ENCODE assay signal across 8 cellular contexts in genomic region chr17:67996301-67997171, GRCh38. TPM values are rescaled to one million over a fixed set of nuclear protein-coding genes. Genes with fewer than 3 reads are reported as not detected.
DNase-seq lines count a peak whose midpoint lies in the region; ATAC-seq and TF ChIP-seq lines count a peak whose summit lies in the region.
"Not testable (repeated sequence)": the region's sequence is repeated elsewhere in the genome, so short reads cannot be mapped to it uniquely, and the experiment has no call there.

Gene C17orf58 (minus strand): TSS chr17:67996469. CDS start chr17:67996198, 271 bp downstream.

- H3K4me1 ChIP-seq in DND-41 (ENCODE audit: insufficient read depth, low read length) (peaks cover 33% of the 10 kb centered on the region), Karpas-422 (ENCODE audit: low read length) (peaks cover 35% of the 10 kb centered on the region), upper lobe of left lung (peaks cover 15 to 31% (median 18%) of the 10 kb centered on the region in 4 donors)

- intact Hi-C loops in activated B cell treated with CpG ODN at 0.5 μM for 24 hours (cut with micrococcal nuclease): loop anchor here (10.0 kb wide), 1 partner anchor 108 kb away; no protein-coding TSS in a partner anchor

- H3K79me2 ChIP-seq in DND-41 (ENCODE audit: insufficient read depth, low read length); Karpas-422 (ENCODE audit: low read length): not testable (repeated sequence)

- not testable (repeated sequence) for H3K9me2 ChIP-seq in Karpas-422 (replicated peaks; ENCODE audit: insufficient read depth, low read length)

- not testable (repeated sequence) for TF ChIP-seq EP300 in upper lobe of left lung (IDR thresholded peaks at IDR 0.05)

- H3K4me3 Mint-ChIP-seq in activated B cell treated with CpG ODN at 0.5 μM for 24 hours: peak within 1 kb of the TSS; percentile 88

- CTCF ChIA-PET in activated B cell treated with CpG ODN at 0.5 μM for 24 hours (lab: Charles Lee): interaction anchor here (0.6 kb wide), 1 partner anchor 35 kb away, joined by 3 read pairs; no protein-coding TSS in a partner anchor

- TF ChIP-seq POLR2A in upper lobe of left lung (IDR thresholded peaks at IDR 0.05): not testable (repeated sequence)

- H3K36me3 ChIP-seq in DND-41 (ENCODE audit: insufficient read depth, low read length); Karpas-422 (ENCODE audit: insufficient read depth, low read length); brain microvascular endothelial cell (replicated peaks); upper lobe of left lung: not testable (repeated sequence)

- not testable (repeated sequence) for ATAC-seq in DND-41 (ENCODE audit: insufficient read depth, low read depth); activated B cell treated with CpG ODN at 0.5 μM for 24 hours (ENCODE audit: low read depth)
- peak in 1 of 2 donors; percentile 44 for ATAC-seq in upper lobe of left lung (ENCODE audit: low FRiP score in 2 of 2)

- H3K27me3 Mint-ChIP-seq in activated B cell treated with CpG ODN at 0.5 μM for 24 hours: peaks cover 18% of the 10 kb centered on the region

- TF ChIP-seq CTCF in DND-41 (IDR thresholded peaks at IDR 0.05; ENCODE audit: borderline replicate concordance, extremely low read depth, low read length, poor library complexity, severe bottlenecking); activated B cell treated with CpG ODN at 0.5 μM for 24 hours (IDR thresholded peaks at IDR 0.05); brain microvascular endothelial cell (IDR thresholded peaks at IDR 0.05; ENCODE audit: low read depth, low read length, missing control alignments); fibroblast of the aortic adventitia (IDR thresholded peaks at IDR 0.05; ENCODE audit: insufficient read depth, low read length); retinal pigment epithelial cell (conservative IDR thresholded peaks at IDR 0.05; ENCODE audit: low read depth, low read length); upper lobe of left lung (IDR thresholded peaks at IDR 0.05): not testable (repeated sequence)

- H3K4me1 Mint-ChIP-seq in activated B cell treated with CpG ODN at 0.5 μM for 24 hours: peaks cover 34% of the 10 kb centered on the region

- not testable (repeated sequence) for H3K27ac ChIP-seq in DND-41 (ENCODE audit: low read length); Karpas-422 (ENCODE audit: low read length)
- H3K27ac ChIP-seq in brain microvascular endothelial cell (peak within 1 kb of the TSS; percentile 66), upper lobe of left lung (peak within 1 kb of the TSS in 2 of 4 donors; percentile 30 to 45)

- WGBS in upper lobe of left lung, 2 donors: 23 to 35% methylated on average over 22 to 24 of the region's 25 CpGs

- H3K9ac ChIP-seq in DND-41 (ENCODE audit: low read depth, low read length): peak within 1 kb of the TSS; percentile 38; the same call in 1 of the 2 replicates
- H3K9ac ChIP-seq in Karpas-422 (ENCODE audit: low read length): peak within 1 kb of the TSS; percentile 92

- H3K4me2 ChIP-seq in DND-41 (ENCODE audit: insufficient read depth, low read length) (peak within 1 kb of the TSS; percentile 81), Karpas-422 (ENCODE audit: low read depth, low read length, poor library complexity, severe bottlenecking) (peak within 1 kb of the TSS; percentile 82)

- peaks cover 34% of the 10 kb centered on the region for H3K27me3 ChIP-seq in DND-41 (ENCODE audit: insufficient read depth, low read length, poor library complexity)
- not testable (repeated sequence) for H3K27me3 ChIP-seq in Karpas-422 (ENCODE audit: low read length); brain microvascular endothelial cell (replicated peaks); upper lobe of left lung

- POLR2A ChIA-PET in activated B cell treated with CpG ODN at 0.5 μM for 24 hours (lab: Charles Lee): interaction anchor here (0.6 to 3.3 kb wide), 4 partner anchors 11 to 384 kb away, joined by 4 to 19 read pairs (median 8); no protein-coding TSS in a partner anchor

- peak within 1 kb of the TSS; percentile 25 to 55; a peak in 3 of 4 replicates for H3K4me3 ChIP-seq in DND-41 (ENCODE audit: low read depth in 1 of 2, low read length in 2 of 2)
- H3K4me3 ChIP-seq in Karpas-422 (ENCODE audit: low read length): peak within 1 kb of the TSS; percentile 70
- peak within 1 kb of the TSS; percentile 62 for H3K4me3 ChIP-seq in brain microvascular endothelial cell (ENCODE audit: low read depth, low read length)
- peak within 1 kb of the TSS; percentile 64 for H3K4me3 ChIP-seq in fibroblast of the aortic adventitia (ENCODE audit: low read depth, low read length)
- H3K4me3 ChIP-seq in retinal pigment epithelial cell (ENCODE audit: low read length): peak within 1 kb of the TSS; percentile 62
- peak within 1 kb of the TSS; percentile 40 to 75 (median 58) for H3K4me3 ChIP-seq in upper lobe of left lung

- not testable (repeated sequence) for H3K36me3 Mint-ChIP-seq in activated B cell treated with CpG ODN at 0.5 μM for 24 hours (ENCODE audit: low read depth)

- not testable (repeated sequence) for H3K9me3 ChIP-seq in DND-41 (ENCODE audit: insufficient read depth, low read length, severe bottlenecking); Karpas-422 (ENCODE audit: low read length); upper lobe of left lung

- DNase-seq in DND-41; Karpas-422; activated B cell treated with CpG ODN at 0.5 μM for 24 hours; retinal pigment epithelial cell (ENCODE audit: low read depth); upper lobe of left lung: not testable (repeated sequence)
- DNase-seq in brain microvascular endothelial cell (peak; percentile 53), fibroblast of the aortic adventitia (ENCODE audit: low read depth) (peak; percentile 67), lung microvascular endothelial cell (ENCODE audit: low read depth in 2 of 2) (peak; percentile 35 to 50)

- not testable (repeated sequence) for H3K9me3 Mint-ChIP-seq in activated B cell treated with CpG ODN at 0.5 μM for 24 hours

- not testable (repeated sequence) for H4K20me1 ChIP-seq in DND-41 (ENCODE audit: insufficient read depth, low read length); Karpas-422 (ENCODE audit: insufficient read depth, low read depth, low read length)

- peak within 1 kb of the TSS; percentile 44; the same call in 1 of the 2 replicates for H2AFZ ChIP-seq in DND-41 (ENCODE audit: low read depth, low read length)
- not testable (repeated sequence) for H2AFZ ChIP-seq in Karpas-422 (ENCODE audit: low read length)

- in situ Hi-C loops in brain microvascular endothelial cell (cut with HindIII; ENCODE audit: low pct_ligation_motif_present, low sequenced_read_pairs): not testable (repeated sequence)

- not testable (repeated sequence) for H3K27ac Mint-ChIP-seq in activated B cell treated with CpG ODN at 0.5 μM for 24 hours

RNA-seq across cellular contexts. Expression of gene C17orf58, which starts in this region (rescaled TPM):
- total RNA-seq in Karpas-422 (2014; rRNA removed; shearing (Covaris generic); ENCODE audit: low replicate concordance): 51.0 and 52.9 TPM in 2 replicates
- total RNA-seq in activated B cell treated with CpG ODN at 0.5 μM for 24 hours: 3.5 and 4.3 TPM in 2 replicates
- total RNA-seq in fibroblast of the aortic adventitia (ENCODE audit: low replicate concordance): 4.9 and 11.7 TPM in 2 replicates
- total RNA-seq in lung microvascular endothelial cell: 20.9 and 32.7 TPM in 2 replicates
- 10 to 100 TPM in 2 of 6 donors, 1 to 10 TPM in 4; 4.2 to 21.0 (median 8.2) TPM for total RNA-seq in upper lobe of left lung
